10 cellular contexts compared by ENCODE assay signal in genomic region chr14:36647417-36647826, GRCh38. TPM values are rescaled to one million over a fixed set of nuclear protein-coding genes. Genes with fewer than 3 reads are reported as not detected.
DNase-seq lines count a peak whose midpoint lies in the region; ATAC-seq, FAIRE-seq and TF ChIP-seq lines count a peak whose summit lies in the region.
"Had no signal": no experiment of that assay in that cellular context is flagged by ENCODE, and none has a peak within 500 bp of the region (broad histone marks: within the 10 kb centered on the region; RNA-seq: fewer than 3 reads in every experiment).

No MANE protein-coding gene starts in this region.

- H3K4me1 ChIP-seq in HUES48 (ENCODE audit: control insufficient read depth, insufficient read depth, low read length), result 0 out of 2 replicates have a peak, but pooled peaks cover 6% of the 10 kb centered on the region
- H3K4me1 ChIP-seq in breast epithelium, result peaks cover 0 to 6% of the 10 kb centered on the region in 2 donors
- no peaks in the 10 kb centered on the region for H3K4me1 ChIP-seq in small intestine (ENCODE audit: control insufficient read depth in 2 of 2, insufficient read depth in 1 of 2, low read depth in 1 of 2, low read length in 1 of 2)

- TF ChIP-seq POLR2A in breast epithelium (IDR thresholded peaks at IDR 0.05) (no peak), lower leg skin (IDR thresholded peaks at IDR 0.05) (no peak)

- H3K4me3 ChIP-seq in HUES48 (ENCODE audit: low read depth, low read length) (peak overlapping the region; percentile 57), breast epithelium (peak overlapping the region; percentile 29 to 64 (median 45)), lower leg skin (ENCODE audit: low read depth, poor library complexity, severe bottlenecking) (peak overlapping the region; percentile 4), small intestine (ENCODE audit: low read depth in 1 of 2, low read length in 2 of 2) (peak overlapping the region; percentile 12 to 45)

- TF ChIP-seq CTCF in breast epithelium (IDR thresholded peaks at IDR 0.05), result no peak
- no peak for TF ChIP-seq CTCF in lower leg skin (IDR thresholded peaks at IDR 0.05)

- H3K9me3 ChIP-seq in HUES48 (ENCODE audit: control insufficient read depth, insufficient read depth, low read length) (no peaks in the 10 kb centered on the region), breast epithelium (no peaks in the 10 kb centered on the region), small intestine (ENCODE audit: control insufficient read depth, low read depth) (no peaks in the 10 kb centered on the region)

- 0 to 1% methylated on average over 22 of the region's 34 CpGs for WGBS in lower leg skin, 2 donors
- 3 to 6% (median 4%) methylated on average over 23 to 34 of the region's 34 CpGs for WGBS in small intestine, 3 donors

- H3K27me3 ChIP-seq in HUES48 (ENCODE audit: control insufficient read depth, insufficient read depth, low read length) (peaks cover 100% of the 10 kb centered on the region), breast epithelium (peaks cover 7 to 77% of the 10 kb centered on the region in 2 donors), small intestine (ENCODE audit: control insufficient read depth in 2 of 2, insufficient read depth in 2 of 2, low read length in 2 of 2) (peaks cover 7 to 27% of the 10 kb centered on the region in 2 donors)

- intact Hi-C loops in breast epithelium (cut with DNase I; ENCODE audit: low total_unique reads), result no loop called here
- intact Hi-C loops in lower leg skin (cut with DNase I; ENCODE audit: low total_unique reads), result no loop called here

- DNase-seq in breast epithelium (ENCODE audit: low spot score in 2 of 2) (no peak), lower leg skin (ENCODE audit: low spot score in 2 of 2) (no peak), small intestine (no peak), NCI-H748 (lab: John Stamatoyannopoulos, UW; ENCODE audit: unreplicated experiment) (no peak)
- DNase-seq: effector memory CD4-positive, alpha-beta T cell; naive B cell had no signal

- H3K9ac ChIP-seq in HUES48 (ENCODE audit: low read depth, low read length), result no peak overlapping the region

- H3K27ac ChIP-seq in HUES48 (ENCODE audit: low read depth, low read length) (no peak overlapping the region), breast epithelium (no peak overlapping the region), small intestine (ENCODE audit: low read depth in 1 of 2, low read length in 1 of 2) (no peak overlapping the region)

- no peak for FAIRE-seq in small intestine (lab: Jason Lieb, UNC)

- H3K36me3 ChIP-seq in HUES48 (ENCODE audit: control insufficient read depth, insufficient read depth, low read length), result no peaks in the 10 kb centered on the region
- no peaks in the 10 kb centered on the region for H3K36me3 ChIP-seq in breast epithelium
- no peaks in the 10 kb centered on the region for H3K36me3 ChIP-seq in small intestine (ENCODE audit: control insufficient read depth in 2 of 2, insufficient read depth in 2 of 2, low read length in 2 of 2)

- ATAC-seq in GM21526 (IDR thresholded peaks at IDR 0.05; ENCODE audit: low FRiP score, unreplicated experiment) (no peak), GM19452 (IDR thresholded peaks at IDR 0.05; ENCODE audit: unreplicated experiment) (no peak), GM21367 (IDR thresholded peaks at IDR 0.05; ENCODE audit: unreplicated experiment) (no peak)

RNA-seq across cellular contexts. Expression of gene PAX9, which starts 14.2 kb away (rescaled TPM):
- total RNA-seq in breast epithelium, result 1 to 10 TPM in 2 of 3 donors, under 1 TPM in 1; 0.64 to 4.9 (median 1.3) TPM
- total RNA-seq in lower leg skin, result 1 to 10 TPM in 2 of 4 donors, under 1 TPM in 2; 0.11 to 1.2 (median 0.64) TPM
- polyA plus RNA-seq in small intestine, result under 1 TPM in 1 of 3 donors, not detected in 2; 0.03 TPM

Comparison
In these comparisons a context has a peak if more than half of its experiments do, and no peak if none do; other contexts are left out.
1. H3K4me3 ChIP-seq: peak in every context shown above with its lines; median percentile 57 in HUES48; 45 in breast epithelium; 28 in small intestine; 4 in lower leg skin.